11 cellular contexts compared by ENCODE assay signal in the genomic region with DNA sequence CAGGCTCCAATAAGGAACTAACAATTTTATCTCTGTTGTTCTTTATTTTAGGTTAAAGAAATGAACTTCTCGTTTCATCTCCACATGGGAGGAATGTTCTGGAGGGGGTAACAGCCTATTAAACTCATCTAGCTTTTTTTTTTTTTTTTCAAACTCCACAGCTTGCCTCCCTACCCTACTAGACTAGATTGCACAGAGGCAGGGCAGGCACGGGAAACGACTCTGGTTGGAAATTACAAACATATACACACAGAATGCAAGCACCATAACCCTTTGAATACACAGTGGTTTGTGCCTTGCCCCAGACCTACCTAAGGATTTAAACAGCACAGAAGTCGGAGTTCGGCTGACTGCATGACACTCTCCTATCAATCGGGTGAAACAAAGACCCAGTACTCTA. TPM values are rescaled to one million over a fixed set of nuclear protein-coding genes. Genes with fewer than 3 reads are reported as not detected.
A peak's percentile ranks its signal among the peaks of the same experiment; 100 is the strongest.
DNase-seq lines count a peak whose midpoint lies in the region; ATAC-seq and TF ChIP-seq lines count a peak whose summit lies in the region.
"Had no signal": no experiment of that assay in that cellular context is flagged by ENCODE, and none has a peak within 500 bp of the region (broad histone marks: within the 10 kb centered on the region; RNA-seq: fewer than 3 reads in every experiment).

No MANE protein-coding gene starts in this region.

- H3K79me2 ChIP-seq in GM23338 (replicated peaks; ENCODE audit: insufficient read depth) = peaks cover 68% of the 10 kb centered on the region

- peak overlapping the region; percentile 87 for H3K4me2 ChIP-seq in GM23338

- no peak overlapping the region; the same call in 1 of the 2 replicates for H3K27ac Mint-ChIP-seq in GM23338
- H3K27ac Mint-ChIP-seq in endothelial cell (ENCODE audit: unreplicated experiment) = peak overlapping the region; percentile 83
- peak overlapping the region; percentile 66 for H3K27ac Mint-ChIP-seq in progenitor cell of endocrine pancreas
- H3K27ac Mint-ChIP-seq: dendritic cell treated with granulocyte-macrophage colony-stimulating factor and Interleukin-4, amounts not matched to agents 40 ng/mL and 50 ng/mL, for 4 days had no signal

- H4K20me1 ChIP-seq in GM23338 (replicated peaks; ENCODE audit: insufficient read depth) = no peaks in the 10 kb centered on the region; the same call in 1 of the 2 replicates

- H3K4me1 Mint-ChIP-seq in GM23338 (peaks cover 52% of the 10 kb centered on the region), endothelial cell (ENCODE audit: unreplicated experiment) (peaks cover 40% of the 10 kb centered on the region), progenitor cell of endocrine pancreas (ENCODE audit: low read depth) (peaks cover 39% of the 10 kb centered on the region)

- H2AFZ ChIP-seq in GM23338 = no peak overlapping the region

- H3K4me3 ChIP-seq in GM23338 (peak overlapping the region; percentile 75), SK-N-MC (0 out of 2 replicates have a peak overlapping the region, but pooled peaks have one; percentile 12)

- H3K9ac ChIP-seq in SK-N-MC (ENCODE audit: insufficient read length) = no peak overlapping the region

- no peaks in the 10 kb centered on the region for H3K9me3 ChIP-seq in SK-N-MC (ENCODE audit: low read depth, low read length)

- ATAC-seq in GM23338 = no peak
- no peak for ATAC-seq in HG03135 (IDR thresholded peaks at IDR 0.05; ENCODE audit: unreplicated experiment)
- ATAC-seq in GM21825 (IDR thresholded peaks at IDR 0.05; ENCODE audit: unreplicated experiment) = no peak

- H3K27ac ChIP-seq in GM23338 (ENCODE audit: low read depth) (peak overlapping the region; percentile 92; the same call in 1 of the 2 replicates), SK-N-MC (no peak overlapping the region)

- H3K27me3 ChIP-seq in GM23338 (ENCODE audit: insufficient read depth) = no peaks in the 10 kb centered on the region

- no peak for DNase-seq in GM23338 (ENCODE audit: low spot score)
- DNase-seq in SK-N-MC (ENCODE audit: low read depth, low spot score) = no peak
- DNase-seq in endothelial cell (ENCODE audit: low spot score) = no peak
- DNase-seq in progenitor cell of endocrine pancreas (ENCODE audit: low spot score, unreplicated experiment) = no peak
- DNase-seq in stimulated activated CD4-positive, alpha-beta T cell treated with anti-CD3 and anti-CD28 coated beads, Interleukin-1b, Interleukin-23, amount 100 ng/mL, for 48 hours = no peak
- no peak for DNase-seq in kidney glomerular epithelial cell (lab: John Stamatoyannopoulos, UW)

- H3F3A ChIP-seq in GM23338 (replicated peaks; ENCODE audit: low read depth) = no peaks in the 10 kb centered on the region

- H3K4me3 Mint-ChIP-seq in GM23338 (peak overlapping the region; percentile 67), endothelial cell (ENCODE audit: unreplicated experiment) (peak overlapping the region; percentile 94), progenitor cell of endocrine pancreas (ENCODE audit: low read depth) (peak overlapping the region; percentile 49)

- peaks cover 14% of the 10 kb centered on the region for H3K27me3 Mint-ChIP-seq in GM23338 (ENCODE audit: insufficient read depth, low read depth, poor library complexity)
- H3K27me3 Mint-ChIP-seq in endothelial cell (ENCODE audit: unreplicated experiment) = peaks cover 3% of the 10 kb centered on the region
- H3K27me3 Mint-ChIP-seq in progenitor cell of endocrine pancreas = no peaks in the 10 kb centered on the region
- H3K27me3 Mint-ChIP-seq: dendritic cell treated with granulocyte-macrophage colony-stimulating factor and Interleukin-4, amounts not matched to agents 40 ng/mL and 50 ng/mL, for 4 days had no signal

- H3K9me2 ChIP-seq in GM23338 (ENCODE audit: insufficient read depth) = no peaks in the 10 kb centered on the region

- H3K36me3 ChIP-seq in GM23338 (ENCODE audit: insufficient read depth) (no peaks in the 10 kb centered on the region), SK-N-MC (ENCODE audit: insufficient read depth, low read length) (peaks cover 10% of the 10 kb centered on the region)

- H3K9me3 Mint-ChIP-seq in GM23338 (no peaks in the 10 kb centered on the region), endothelial cell (ENCODE audit: unreplicated experiment) (no peaks in the 10 kb centered on the region), progenitor cell of endocrine pancreas (ENCODE audit: low read depth) (peaks cover 26% of the 10 kb centered on the region)
- H3K9me3 Mint-ChIP-seq: dendritic cell treated with granulocyte-macrophage colony-stimulating factor and Interleukin-4, amounts not matched to agents 40 ng/mL and 50 ng/mL, for 4 days had no signal

- TF ChIP-seq CTCF in GM23338 (conservative IDR thresholded peaks at IDR 0.05; ENCODE audit: low read depth in 2 of 2) = no peak
- no peak for TF ChIP-seq CTCF in endothelial cell (IDR thresholded peaks at IDR 0.05; ENCODE audit: unreplicated experiment)
- TF ChIP-seq CTCF in progenitor cell of endocrine pancreas (IDR thresholded peaks at IDR 0.05; ENCODE audit: unreplicated experiment) = no peak

- H3K36me3 Mint-ChIP-seq in GM23338 (ENCODE audit: low read depth) (peaks cover 7% of the 10 kb centered on the region; the same call in 2 of the 3 replicates), endothelial cell (ENCODE audit: low read depth, unreplicated experiment) (peaks cover 12% of the 10 kb centered on the region), progenitor cell of endocrine pancreas (ENCODE audit: insufficient read depth) (peaks cover 4% of the 10 kb centered on the region)

- peaks cover 42% of the 10 kb centered on the region for H3K4me1 ChIP-seq in GM23338 (ENCODE audit: insufficient read depth)

TF ChIP-seq in GM23338, 12 proteins besides CTCF, POLR2A, EP300 and RAD21 (continues in another document):
- TF ChIP-seq, protein P1, sequence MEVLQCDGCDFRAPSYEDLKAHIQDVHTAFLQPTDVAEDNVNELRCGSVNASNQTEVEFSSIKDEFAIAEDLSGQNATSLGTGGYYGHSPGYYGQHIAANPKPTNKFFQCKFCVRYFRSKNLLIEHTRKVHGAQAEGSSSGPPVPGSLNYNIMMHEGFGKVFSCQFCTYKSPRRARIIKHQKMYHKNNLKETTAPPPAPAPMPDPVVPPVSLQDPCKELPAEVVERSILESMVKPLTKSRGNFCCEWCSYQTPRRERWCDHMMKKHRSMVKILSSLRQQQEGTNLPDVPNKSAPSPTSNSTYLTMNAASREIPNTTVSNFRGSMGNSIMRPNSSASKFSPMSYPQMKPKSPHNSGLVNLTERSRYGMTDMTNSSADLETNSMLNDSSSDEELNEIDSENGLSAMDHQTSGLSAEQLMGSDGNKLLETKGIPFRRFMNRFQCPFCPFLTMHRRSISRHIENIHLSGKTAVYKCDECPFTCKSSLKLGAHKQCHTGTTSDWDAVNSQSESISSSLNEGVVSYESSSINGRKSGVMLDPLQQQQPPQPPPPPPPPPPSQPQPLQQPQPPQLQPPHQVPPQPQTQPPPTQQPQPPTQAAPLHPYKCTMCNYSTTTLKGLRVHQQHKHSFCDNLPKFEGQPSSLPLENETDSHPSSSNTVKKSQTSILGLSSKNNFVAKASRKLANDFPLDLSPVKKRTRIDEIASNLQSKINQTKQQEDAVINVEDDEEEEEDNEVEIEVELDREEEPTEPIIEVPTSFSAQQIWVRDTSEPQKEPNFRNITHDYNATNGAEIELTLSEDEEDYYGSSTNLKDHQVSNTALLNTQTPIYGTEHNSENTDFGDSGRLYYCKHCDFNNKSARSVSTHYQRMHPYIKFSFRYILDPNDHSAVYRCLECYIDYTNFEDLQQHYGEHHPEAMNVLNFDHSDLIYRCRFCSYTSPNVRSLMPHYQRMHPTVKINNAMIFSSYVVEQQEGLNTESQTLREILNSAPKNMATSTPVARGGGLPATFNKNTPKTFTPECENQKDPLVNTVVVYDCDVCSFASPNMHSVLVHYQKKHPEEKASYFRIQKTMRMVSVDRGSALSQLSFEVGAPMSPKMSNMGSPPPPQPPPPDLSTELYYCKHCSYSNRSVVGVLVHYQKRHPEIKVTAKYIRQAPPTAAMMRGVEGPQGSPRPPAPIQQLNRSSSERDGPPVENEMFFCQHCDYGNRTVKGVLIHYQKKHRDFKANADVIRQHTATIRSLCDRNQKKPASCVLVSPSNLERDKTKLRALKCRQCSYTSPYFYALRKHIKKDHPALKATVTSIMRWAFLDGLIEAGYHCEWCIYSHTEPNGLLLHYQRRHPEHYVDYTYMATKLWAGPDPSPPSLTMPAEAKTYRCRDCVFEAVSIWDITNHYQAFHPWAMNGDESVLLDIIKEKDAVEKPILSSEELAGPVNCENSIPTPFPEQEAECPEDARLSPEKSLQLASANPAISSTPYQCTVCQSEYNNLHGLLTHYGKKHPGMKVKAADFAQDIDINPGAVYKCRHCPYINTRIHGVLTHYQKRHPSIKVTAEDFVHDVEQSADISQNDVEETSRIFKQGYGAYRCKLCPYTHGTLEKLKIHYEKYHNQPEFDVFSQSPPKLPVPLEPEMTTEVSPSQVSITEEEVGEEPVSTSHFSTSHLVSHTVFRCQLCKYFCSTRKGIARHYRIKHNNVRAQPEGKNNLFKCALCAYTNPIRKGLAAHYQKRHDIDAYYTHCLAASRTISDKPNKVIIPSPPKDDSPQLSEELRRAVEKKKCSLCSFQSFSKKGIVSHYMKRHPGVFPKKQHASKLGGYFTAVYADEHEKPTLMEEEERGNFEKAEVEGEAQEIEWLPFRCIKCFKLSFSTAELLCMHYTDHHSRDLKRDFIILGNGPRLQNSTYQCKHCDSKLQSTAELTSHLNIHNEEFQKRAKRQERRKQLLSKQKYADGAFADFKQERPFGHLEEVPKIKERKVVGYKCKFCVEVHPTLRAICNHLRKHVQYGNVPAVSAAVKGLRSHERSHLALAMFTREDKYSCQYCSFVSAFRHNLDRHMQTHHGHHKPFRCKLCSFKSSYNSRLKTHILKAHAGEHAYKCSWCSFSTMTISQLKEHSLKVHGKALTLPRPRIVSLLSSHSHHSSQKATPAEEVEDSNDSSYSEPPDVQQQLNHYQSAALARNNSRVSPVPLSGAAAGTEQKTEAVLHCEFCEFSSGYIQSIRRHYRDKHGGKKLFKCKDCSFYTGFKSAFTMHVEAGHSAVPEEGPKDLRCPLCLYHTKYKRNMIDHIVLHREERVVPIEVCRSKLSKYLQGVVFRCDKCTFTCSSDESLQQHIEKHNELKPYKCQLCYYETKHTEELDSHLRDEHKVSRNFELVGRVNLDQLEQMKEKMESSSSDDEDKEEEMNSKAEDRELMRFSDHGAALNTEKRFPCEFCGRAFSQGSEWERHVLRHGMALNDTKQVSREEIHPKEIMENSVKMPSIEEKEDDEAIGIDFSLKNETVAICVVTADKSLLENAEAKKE (CRISPR knock-in tag; IDR thresholded peaks at IDR 0.05) = no peak
- TF ChIP-seq NANOG (IDR thresholded peaks at IDR 0.05; ENCODE audit: borderline replicate concordance) = no peak
- no peak for TF ChIP-seq POLR2AphosphoS5 (IDR thresholded peaks at IDR 0.05; ENCODE audit: low read depth)

RNA-seq across cellular contexts. Expression of a gene that starts 2.7 kb away (rescaled TPM):
- 32.7 and 34.0 TPM in 2 replicates for total RNA-seq in GM23338 (2014; rRNA removed; shearing (Covaris generic))
- polyA plus RNA-seq in GM23338 (2016; fragmentation: Nextera tagmentation; extraction: Ambion mirVana) = 27.4 and 27.7 TPM in 2 replicates
- total RNA-seq in endothelial cell (ENCODE audit: unreplicated experiment) = 60.0 TPM
- 40.6 and 47.6 TPM in 2 replicates for total RNA-seq in progenitor cell of endocrine pancreas

RNA-seq across cellular contexts. Expression of a gene that starts 49.2 kb away (rescaled TPM):
- total RNA-seq in GM23338 (2014; rRNA removed; shearing (Covaris generic)) = not detected in 2 replicates
- polyA plus RNA-seq in GM23338 (2016; fragmentation: Nextera tagmentation; extraction: Ambion mirVana) = not detected in 2 replicates
- total RNA-seq in endothelial cell (ENCODE audit: unreplicated experiment) (not detected), progenitor cell of endocrine pancreas (not detected in 2 replicates)
- total RNA-seq: skeletal muscle tissue, subcutaneous adipose tissue had no signal
